ENCODE assay signal across 8 cellular contexts in genomic region chr4:26856906-26857277, GRCh38. TPM values are rescaled to one million over a fixed set of nuclear protein-coding genes. Genes with fewer than 3 reads are reported as not detected.
DNase-seq lines count a peak whose midpoint lies in the region; ATAC-seq and TF ChIP-seq lines count a peak whose summit lies in the region.

No MANE protein-coding gene starts in this region.

- no peaks in the 10 kb centered on the region for H3K9me3 ChIP-seq in Caco-2

- H3K4me1 ChIP-seq in Caco-2 = peaks cover 8% of the 10 kb centered on the region

- H3K27ac Mint-ChIP-seq in Caco-2 (ENCODE audit: unreplicated experiment) (peak overlapping the region; percentile 65), osteocyte (ENCODE audit: unreplicated experiment) (peak overlapping the region; percentile 80)

- POLR2A ChIA-PET in Caco-2 (lab: Charles Lee) = no interaction called here

- H3K27me3 ChIP-seq in Caco-2 (replicated peaks; ENCODE audit: control insufficient read depth, insufficient read depth, low read length) = no peaks in the 10 kb centered on the region

- no peak for TF ChIP-seq CTCF in Caco-2 (IDR thresholded peaks at IDR 0.05; ENCODE audit: insufficient read depth in 1 of 2, low read depth in 1 of 2, low read length in 1 of 2, severe bottlenecking in 1 of 2, unreplicated experiment in 1 of 2)
- no peak for TF ChIP-seq CTCF in epithelial cell of esophagus (IDR thresholded peaks at IDR 0.05; ENCODE audit: insufficient read depth, low read depth, low read length, missing control alignments)
- no peak for TF ChIP-seq CTCF in osteocyte (IDR thresholded peaks at IDR 0.05)

- H3K27me3 Mint-ChIP-seq in Caco-2 (ENCODE audit: insufficient read depth, unreplicated experiment) (no peaks in the 10 kb centered on the region), osteocyte (ENCODE audit: unreplicated experiment) (peaks cover 3% of the 10 kb centered on the region)

- H3K36me3 Mint-ChIP-seq in Caco-2 (ENCODE audit: insufficient read depth, unreplicated experiment) = peaks cover 13% of the 10 kb centered on the region
- no peaks in the 10 kb centered on the region for H3K36me3 Mint-ChIP-seq in osteocyte (ENCODE audit: unreplicated experiment)

- DNase-seq in Caco-2 (no peak), OCI-M1 (lab: John Stamatoyannopoulos, UW) (peak; percentile 55), epithelial cell of esophagus (ENCODE audit: low read depth) (no peak), osteocyte (ENCODE audit: extremely low spot score, unreplicated experiment) (no peak), NCI-H146 treated with DMSO at 0.1 percent for 48 hours (lab: John Stamatoyannopoulos, UW; ENCODE audit: unreplicated experiment) (no peak)
- DNase-seq in activated CD4-positive, alpha-beta T cell treated with anti-CD3 and anti-CD28 coated beads for 1 hour = no peak

- peak overlapping the region; percentile 80 for H3K4me3 Mint-ChIP-seq in Caco-2 (ENCODE audit: unreplicated experiment)
- peak overlapping the region; percentile 82 for H3K4me3 Mint-ChIP-seq in osteocyte (ENCODE audit: unreplicated experiment)

- TSS peak; percentile 65 for BruUV-seq in Caco-2 (replicated peaks; lab: Mats Ljungman, UMichigan)

- peaks cover 6% of the 10 kb centered on the region for H3K4me1 Mint-ChIP-seq in Caco-2 (ENCODE audit: low read depth, unreplicated experiment)
- peaks cover 28% of the 10 kb centered on the region for H3K4me1 Mint-ChIP-seq in osteocyte (ENCODE audit: unreplicated experiment)

- H3K9me3 Mint-ChIP-seq in Caco-2 (ENCODE audit: unreplicated experiment) (no peaks in the 10 kb centered on the region), osteocyte (ENCODE audit: unreplicated experiment) (no peaks in the 10 kb centered on the region)

- intact Hi-C loops in Caco-2 (cut with micrococcal nuclease; ENCODE audit: unreplicated experiment) = loop anchor here (1.0 to 10.0 kb wide), 2 partner anchors 33 to 272 kb away; partner anchors contain the start of gene TBC1D19

- H3K4me3 ChIP-seq in Caco-2 (ENCODE audit: low read depth, low read length) (peak overlapping the region; percentile 57), epithelial cell of esophagus (ENCODE audit: low read length) (peak overlapping the region; percentile 66)

- no peaks in the 10 kb centered on the region for H3K36me3 ChIP-seq in Caco-2 (ENCODE audit: control insufficient read depth, insufficient read depth, low read length)

- ATAC-seq in GM19324 (IDR thresholded peaks at IDR 0.05; ENCODE audit: low FRiP score, unreplicated experiment) (no peak), GM19035 (IDR thresholded peaks at IDR 0.05; ENCODE audit: unreplicated experiment) (no peak)

- CTCF ChIA-PET in Caco-2 (lab: Charles Lee) = no interaction called here

RNA-seq across cellular contexts. Expression of gene STIM2, which starts 3.7 kb away (rescaled TPM):
- total RNA-seq in Caco-2 (2022) = 27.2 and 28.5 TPM in 2 replicates
- 14.1 and 14.3 TPM in 2 replicates for total RNA-seq in osteocyte
